ENCODE assay signal across 18 cellular contexts in the genomic region with DNA sequence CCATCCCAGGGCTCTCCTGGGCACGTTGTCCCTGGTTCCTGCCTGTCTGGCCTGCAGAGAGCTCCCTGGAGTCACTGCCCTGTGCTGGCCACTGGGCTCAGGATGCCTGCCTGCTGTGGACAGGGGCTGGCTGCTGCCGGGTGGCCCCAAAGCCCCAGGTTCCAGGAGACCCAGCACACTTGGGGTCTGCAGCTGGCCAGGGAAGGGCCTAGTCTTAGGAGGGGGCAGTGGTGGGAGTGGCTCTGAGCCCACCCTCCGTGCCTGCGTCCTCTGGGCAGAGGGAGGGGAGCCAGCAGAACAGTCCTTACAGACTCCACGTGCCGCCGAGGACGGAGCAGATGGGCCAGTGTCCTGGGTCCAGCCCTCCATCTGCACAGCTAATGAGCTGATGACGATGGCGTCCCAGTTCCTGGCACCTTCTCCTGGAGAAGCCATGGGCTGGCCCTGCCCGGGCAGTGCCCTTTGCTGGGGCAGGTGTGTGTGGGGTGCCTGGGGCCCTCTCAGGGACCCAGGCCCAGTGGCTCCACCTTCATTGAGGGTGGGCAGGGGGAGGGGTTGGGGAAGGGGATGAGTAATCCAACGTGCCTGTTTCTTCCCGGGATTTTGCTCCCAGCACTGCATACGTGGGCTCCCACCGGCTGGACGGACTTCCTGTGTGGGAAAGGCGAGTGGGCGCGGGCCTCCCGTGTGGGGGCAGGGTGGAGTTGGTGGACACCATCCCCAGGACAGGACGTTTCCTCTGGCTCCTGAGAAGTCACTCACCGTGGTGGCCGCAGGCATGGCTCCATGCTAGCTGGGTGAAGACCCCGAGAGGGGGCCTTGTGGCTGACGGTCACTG. TPM values are rescaled to one million over a fixed set of nuclear protein-coding genes. Genes with fewer than 3 reads are reported as not detected.
DNase-seq lines count a peak whose midpoint lies in the region; ATAC-seq, FAIRE-seq and TF ChIP-seq lines count a peak whose summit lies in the region.
"Had no signal": no experiment of that assay in that cellular context is flagged by ENCODE, and none has a peak within 500 bp of the region (broad histone marks: within the 10 kb centered on the region; RNA-seq: fewer than 3 reads in every experiment).

No MANE protein-coding gene starts in this region.

- no peak for FAIRE-seq in A549 (lab: Jason Lieb, UNC)

- H3K4me1 ChIP-seq in A549 (peaks cover 8% of the 10 kb centered on the region; the same call in 2 of the 3 replicates), PC-3 (ENCODE audit: insufficient read depth, low read length) (no peaks in the 10 kb centered on the region)

- TF ChIP-seq RAD21 in A549 (conservative IDR thresholded peaks at IDR 0.05 in 1 of 2, IDR thresholded peaks at IDR 0.05 in 1 of 2) = no peak

- intact Hi-C loops in PC-3 (cut with micrococcal nuclease) = no loop called here

- no peak for TF ChIP-seq EP300 in A549 (IDR thresholded peaks at IDR 0.05)

- TF ChIP-seq CTCF in A549 (IDR thresholded peaks at IDR 0.05) (no peak), PC-3 (conservative IDR thresholded peaks at IDR 0.05; ENCODE audit: low read depth, low read length) (no peak)

- H3K27ac ChIP-seq in A549 = no peak overlapping the region
- H3K27ac ChIP-seq in PC-3 (ENCODE audit: low read length) = no peak overlapping the region
- H3K27ac ChIP-seq: KMS-11 had no signal

- no peaks in the 10 kb centered on the region for H3F3A ChIP-seq in PC-3 (ENCODE audit: low read length, unreplicated experiment)

- WGBS in A549 (ENCODE audit: missing lambda C conversion rate) = 68% methylated on average over 12 of the region's 25 CpGs

- H3K9me3 ChIP-seq in A549 = no peaks in the 10 kb centered on the region
- H3K9me3 ChIP-seq in PC-3 (ENCODE audit: low read length) = no peaks in the 10 kb centered on the region

- H3K36me3 ChIP-seq in PC-3 (ENCODE audit: low read depth, low read length) = no peaks in the 10 kb centered on the region

- DNase-seq in A549 (ENCODE audit: low read depth in 1 of 2, low spot score in 1 of 2) (no peak), DMS 273 (lab: John Stamatoyannopoulos, UW; ENCODE audit: unreplicated experiment) (peak; percentile 73), PC-3 (no peak), cerebellum (ENCODE audit: low spot score) (peak; percentile 89), NCI-H1436 treated with DMSO at 0.1 percent for 48 hours (lab: John Stamatoyannopoulos, UW) (no peak), LoVo (ENCODE audit: low spot score) (no peak)
- DNase-seq: CD8-positive, alpha-beta T cell; EL; HFFc6; NCI-H1105; NCI-H2029 treated with DMSO at 0.1 percent for 48 hours; NCI-H226; NCI-H510A treated with DMSO at 0.1 percent for 48 hours; NCI-H774; SHP77; T-helper 2 cell had no signal

- H3K9ac ChIP-seq in PC-3 (ENCODE audit: low read length) = no peak overlapping the region
- H3K9ac ChIP-seq: KMS-11 had no signal

- BruUV-seq in PC-3 (replicated peaks; lab: Mats Ljungman, UMichigan) = no TSS peak

- H3K27me3 ChIP-seq in PC-3 (ENCODE audit: low read length) = no peaks in the 10 kb centered on the region

- POLR2A ChIA-PET in A549 (lab: Yijun Ruan, JAX) (no interaction called here), PC-3 (lab: Charles Lee; ENCODE audit: unreplicated experiment) (interaction anchor here (0.5 kb wide), 1 partner anchor 57 kb away, joined by 3 read pairs; the partner anchor contains the start of gene PANK4)

- no peak for TF ChIP-seq POLR2A in A549 (IDR thresholded peaks at IDR 0.05; ENCODE audit: low read length)

- H4K20me1 ChIP-seq in PC-3 (ENCODE audit: low read length) = peaks cover 10% of the 10 kb centered on the region

- no peaks in the 10 kb centered on the region for H3K9me2 ChIP-seq in PC-3 (replicated peaks; ENCODE audit: low read length)

- no peak overlapping the region for H2AFZ ChIP-seq in PC-3 (ENCODE audit: low read length)

- H3K4me3 ChIP-seq in A549 (no peak overlapping the region), PC-3 (ENCODE audit: low read length) (no peak overlapping the region)

- no peak overlapping the region for H3K4me2 ChIP-seq in A549
- H3K4me2 ChIP-seq in PC-3 (ENCODE audit: low read length) = no peak overlapping the region
- H3K4me2 ChIP-seq: KMS-11 had no signal

- no peaks in the 10 kb centered on the region for H3K79me2 ChIP-seq in PC-3 (ENCODE audit: low read length)

- peak; percentile 10 to 30; a peak in 4 of 6 replicates for ATAC-seq in A549
- ATAC-seq in PC-3 = peak; percentile 17
- no peak for ATAC-seq in HG02938 (IDR thresholded peaks at IDR 0.05; ENCODE audit: unreplicated experiment)
- ATAC-seq: CD8-positive, alpha-beta T cell had no signal

- CTCF ChIA-PET in A549 (lab: Yijun Ruan, JAX) = interaction anchor here (0.8 to 4.6 kb wide), 6 partner anchors 9 to 59 kb away, joined by 3 to 27 read pairs (median 4); no protein-coding TSS in a partner anchor
- CTCF ChIA-PET in PC-3 (lab: Charles Lee) = no interaction called here

TF ChIP-seq in A549, 52 proteins besides CTCF, POLR2A, EP300 and RAD21:
- no peak for TF ChIP-seq MAFK (IDR thresholded peaks at IDR 0.05; ENCODE audit: partially characterized antibody)
- TF ChIP-seq NPAS2 (CRISPR knock-in tag; IDR thresholded peaks at IDR 0.05; ENCODE audit: borderline replicate concordance) = no peak
- no peak for TF ChIP-seq CBX8 (IDR thresholded peaks at IDR 0.05)
- TF ChIP-seq SREBF2 (IDR thresholded peaks at IDR 0.05) = no peak
- TF ChIP-seq HOXB13 (CRISPR knock-in tag; IDR thresholded peaks at IDR 0.05; ENCODE audit: low read depth) = no peak
- no peak for TF ChIP-seq HOXA7 (CRISPR knock-in tag; IDR thresholded peaks at IDR 0.05)
- TF ChIP-seq MYC (IDR thresholded peaks at IDR 0.05; ENCODE audit: borderline replicate concordance, low read length) = no peak
- TF ChIP-seq PHF8 (IDR thresholded peaks at IDR 0.05; ENCODE audit: borderline replicate concordance, low read depth) = no peak
- TF ChIP-seq BCL3 (IDR thresholded peaks at IDR 0.05) = no peak
- TF ChIP-seq, protein P1, sequence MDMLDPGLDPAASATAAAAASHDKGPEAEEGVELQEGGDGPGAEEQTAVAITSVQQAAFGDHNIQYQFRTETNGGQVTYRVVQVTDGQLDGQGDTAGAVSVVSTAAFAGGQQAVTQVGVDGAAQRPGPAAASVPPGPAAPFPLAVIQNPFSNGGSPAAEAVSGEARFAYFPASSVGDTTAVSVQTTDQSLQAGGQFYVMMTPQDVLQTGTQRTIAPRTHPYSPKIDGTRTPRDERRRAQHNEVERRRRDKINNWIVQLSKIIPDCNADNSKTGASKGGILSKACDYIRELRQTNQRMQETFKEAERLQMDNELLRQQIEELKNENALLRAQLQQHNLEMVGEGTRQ (IDR thresholded peaks at IDR 0.05) = no peak
- TF ChIP-seq E2F6 (IDR thresholded peaks at IDR 0.05; ENCODE audit: borderline replicate concordance, low read depth) = no peak
- TF ChIP-seq ZC3H11A (IDR thresholded peaks at IDR 0.05) = no peak
- TF ChIP-seq RFX5 (IDR thresholded peaks at IDR 0.05) = no peak

RNA-seq across cellular contexts. Expression of gene PLCH2, which starts 6.8 kb away (rescaled TPM):
- polyA plus RNA-seq in A549 (2011; rRNA removed) (0.10 and 0.16 TPM in 2 replicates), A549 (2017; fragmentation: RNase III; extraction: RNeasy Plus Mini Kit Qiagen cat#74134 plus additional on column Dnase treatment) (0.18 to 0.44 TPM (median 0.21 TPM) in 3 replicates)
- polyA plus RNA-seq in A549 (2012; cell fraction: cytosol; rRNA removed) = 0.49 and 0.61 TPM in 2 replicates
- polyA plus RNA-seq in A549 (2012; cell fraction: nucleus; rRNA removed) = 1.8 and 2.8 TPM in 2 replicates
- polyA minus RNA-seq in A549 (2011; rRNA and poly(A)+ RNA removed) = 0.29 and 0.44 TPM in 2 replicates
- total RNA-seq in PC-3 (2014; rRNA removed) (5.9 and 7.2 TPM in 2 replicates), cerebellum (13.3 TPM)

RNA-seq across cellular contexts. Expression of gene PEX10, which starts 57.0 kb away (rescaled TPM):
- 12.3 and 12.6 TPM in 2 replicates for polyA plus RNA-seq in A549 (2011; rRNA removed)
- polyA plus RNA-seq in A549 (2012; cell fraction: cytosol; rRNA removed) = 21.6 and 29.6 TPM in 2 replicates
- 26.0 and 36.7 TPM in 2 replicates for polyA plus RNA-seq in A549 (2012; cell fraction: nucleus; rRNA removed)
- 20.2 to 22.1 TPM (median 20.7 TPM) in 3 replicates for polyA plus RNA-seq in A549 (2017; fragmentation: RNase III; extraction: RNeasy Plus Mini Kit Qiagen cat#74134 plus additional on column Dnase treatment)
- polyA minus RNA-seq in A549 (2011; rRNA and poly(A)+ RNA removed) = 9.0 and 12.7 TPM in 2 replicates
- total RNA-seq in PC-3 (2014; rRNA removed) = 97.8 and 100 TPM in 2 replicates
- 14.1 TPM for total RNA-seq in cerebellum

RNA-seq across cellular contexts. Expression of gene PANK4, which starts 57.1 kb away (rescaled TPM):
- 8.1 and 8.3 TPM in 2 replicates for polyA plus RNA-seq in A549 (2011; rRNA removed)
- polyA plus RNA-seq in A549 (2012; cell fraction: cytosol; rRNA removed) = 14.2 and 14.9 TPM in 2 replicates
- 61.3 and 73.3 TPM in 2 replicates for polyA plus RNA-seq in A549 (2012; cell fraction: nucleus; rRNA removed)
- 13.4 to 16.1 TPM (median 13.8 TPM) in 3 replicates for polyA plus RNA-seq in A549 (2017; fragmentation: RNase III; extraction: RNeasy Plus Mini Kit Qiagen cat#74134 plus additional on column Dnase treatment)
- polyA minus RNA-seq in A549 (2011; rRNA and poly(A)+ RNA removed) = 13.1 and 27.0 TPM in 2 replicates
- total RNA-seq in PC-3 (2014; rRNA removed) = 69.4 and 86.9 TPM in 2 replicates
- 31.1 TPM for total RNA-seq in cerebellum

Comparison
In these comparisons a context has a peak if more than half of its experiments do, and no peak if none do; other contexts are left out.
1. DNase-seq: peak in DMS 273 (single experiment) and cerebellum (single experiment); none in A549 (0 of 2), PC-3 (single experiment), NCI-H1436 treated with DMSO at 0.1 percent for 48 hours (single experiment) and LoVo (single experiment).